In the genomic region with DNA sequence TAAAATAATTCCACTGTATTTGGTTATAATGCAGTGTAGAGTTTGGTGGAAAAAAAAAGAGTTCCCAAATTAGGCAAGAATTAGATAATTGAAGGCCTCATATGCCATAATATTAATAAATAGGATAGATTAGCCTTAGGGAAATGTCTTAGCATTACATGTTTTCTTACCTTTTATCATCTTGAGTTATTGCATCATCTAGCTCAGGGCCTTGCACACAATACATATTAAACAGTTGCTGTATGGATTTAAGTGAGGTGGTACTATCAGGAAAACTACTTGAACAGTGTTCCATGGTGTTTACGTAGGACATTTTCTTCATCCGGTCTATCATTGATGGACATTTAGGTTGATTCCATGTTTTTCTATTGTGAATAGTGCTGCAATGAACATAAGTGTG, we compare ENCODE assay signal across 25 cellular contexts.
"Had no signal": no experiment of that assay in that cellular context is flagged by ENCODE, and none has a peak within 500 bp of the region (broad histone marks: within the 10 kb centered on the region; RNA-seq: fewer than 3 reads in every experiment).

No MANE protein-coding gene starts in this region.

- H3K4me1 ChIP-seq: colonic mucosa, esophagus squamous epithelium, gastrocnemius medialis, heart right ventricle, left lung, lower lobe of right lung had no signal

- ATAC-seq: effector memory CD8-positive, alpha-beta T cell; esophagus mucosa; gastrocnemius medialis; heart right ventricle; left cardiac atrium; left lung; left ventricle myocardium superior; lower lobe of right lung; mucosa of descending colon had no signal

- H3K4me3 ChIP-seq: colonic mucosa, esophagus squamous epithelium, gastrocnemius medialis, heart right ventricle, left lung, lower lobe of right lung, mucosa of descending colon had no signal

- H3K36me3 ChIP-seq: colonic mucosa, esophagus squamous epithelium, gastrocnemius medialis, heart right ventricle, left lung, lower lobe of right lung had no signal

- H3K9me3 ChIP-seq: colonic mucosa, esophagus squamous epithelium, gastrocnemius medialis, heart right ventricle, left lung, lower lobe of right lung, mucosa of descending colon had no signal

- FAIRE-seq: endometrium, islet of Langerhans, keratinocyte had no signal

- H3K27ac ChIP-seq: colonic mucosa, epithelial cell of prostate, esophagus squamous epithelium, gastrocnemius medialis, heart right ventricle, left lung, lower lobe of right lung had no signal

- H3K27me3 ChIP-seq: colonic mucosa, esophagus squamous epithelium, gastrocnemius medialis, heart right ventricle, left lung had no signal

- DNase-seq: colonic mucosa; cortex of kidney; effector CD8-positive, alpha-beta T cell; effector memory CD8-positive, alpha-beta T cell; endodermal cell; erythroblast; esophagus squamous epithelium; foreskin fibroblast; foreskin melanocyte; gastrocnemius medialis; glutamatergic neuron; head of caudate nucleus; heart right ventricle; hippocampal formation; left cardiac atrium; left ventricle myocardium superior; lower lobe of right lung; mesenchymal stem cell; mucosa of descending colon had no signal
